21 cellular contexts compared by ENCODE assay signal in the genomic region with DNA sequence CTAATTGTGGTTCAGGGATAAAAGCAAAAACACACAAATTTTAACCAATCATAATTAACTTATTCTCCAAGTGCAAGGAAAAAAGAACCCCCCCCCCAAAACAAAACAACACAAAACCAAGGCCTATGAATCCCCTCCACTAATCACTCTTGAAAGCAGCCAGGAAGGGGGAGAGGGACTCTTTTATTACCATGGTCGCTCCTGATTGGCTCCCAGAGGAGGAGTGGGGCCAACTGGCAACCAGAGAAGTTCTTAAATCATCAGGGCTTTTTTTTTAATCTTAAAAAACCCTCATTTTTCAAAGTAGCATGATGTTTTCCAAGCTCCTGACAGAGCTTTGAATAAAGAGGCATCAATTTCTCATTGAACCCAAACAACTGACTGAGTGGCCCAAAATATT.
DNase-seq lines count a peak whose midpoint lies in the region; ATAC-seq and TF ChIP-seq lines count a peak whose summit lies in the region.
"Had no signal": no experiment of that assay in that cellular context is flagged by ENCODE, and none has a peak within 500 bp of the region (broad histone marks: within the 10 kb centered on the region; RNA-seq: fewer than 3 reads in every experiment).

No MANE protein-coding gene starts in this region.

- no peak overlapping the region for H3K4me3 Mint-ChIP-seq in nephron progenitor cell
- H3K4me3 Mint-ChIP-seq: CD4-positive, CD25-positive, alpha-beta regulatory T cell had no signal

- H3K4me1 Mint-ChIP-seq in nephron progenitor cell = peaks cover 70% of the 10 kb centered on the region
- H3K4me1 Mint-ChIP-seq: CD4-positive, CD25-positive, alpha-beta regulatory T cell had no signal

- H3K9me3 Mint-ChIP-seq in nephron progenitor cell = no peaks in the 10 kb centered on the region

- TF ChIP-seq CTCF in BE2C (IDR thresholded peaks at IDR 0.05; ENCODE audit: low read depth, low read length) (no peak), nephron progenitor cell (IDR thresholded peaks at IDR 0.05) (no peak), foreskin keratinocyte (conservative IDR thresholded peaks at IDR 0.05) (no peak)

- 26% methylated on average over 1 of the region's 1 CpG for WGBS in right cardiac atrium

- H3K4me3 ChIP-seq in BE2C (ENCODE audit: low read depth, low read length) (no peak overlapping the region), H7 (ENCODE audit: insufficient read depth, low read depth, low read length) (no peak overlapping the region), right cardiac atrium (ENCODE audit: low read length) (no peak overlapping the region)
- H3K4me3 ChIP-seq: SJCRH30 had no signal

- peaks cover 3% of the 10 kb centered on the region for H3K27me3 Mint-ChIP-seq in nephron progenitor cell (ENCODE audit: low read depth, poor library complexity)
- H3K27me3 Mint-ChIP-seq: CD4-positive, CD25-positive, alpha-beta regulatory T cell had no signal

- H3K27ac Mint-ChIP-seq in nephron progenitor cell = peak overlapping the region; percentile 53
- H3K27ac Mint-ChIP-seq: CD4-positive, CD25-positive, alpha-beta regulatory T cell had no signal

- H3K27me3 ChIP-seq in BE2C = no peaks in the 10 kb centered on the region
- no peaks in the 10 kb centered on the region for H3K27me3 ChIP-seq in H7 (ENCODE audit: control insufficient read depth, insufficient read depth, low read length)
- H3K27me3 ChIP-seq in right cardiac atrium (ENCODE audit: control insufficient read depth, insufficient read depth) = no peaks in the 10 kb centered on the region
- no peaks in the 10 kb centered on the region for H3K27me3 ChIP-seq in foreskin keratinocyte
- H3K27me3 ChIP-seq: SJCRH30 had no signal

- H3K36me3 ChIP-seq in BE2C = no peaks in the 10 kb centered on the region
- H3K36me3 ChIP-seq in H7 (replicated peaks; ENCODE audit: control insufficient read depth, insufficient read depth, low read length) = no peaks in the 10 kb centered on the region
- H3K36me3 ChIP-seq: SJCRH30 had no signal

- peaks cover 9% of the 10 kb centered on the region for H3K9me3 ChIP-seq in BE2C
- H3K9me3 ChIP-seq in right cardiac atrium (ENCODE audit: control insufficient read depth, low read length) = no peaks in the 10 kb centered on the region
- H3K9me3 ChIP-seq: SJCRH30 had no signal

- H3K36me3 Mint-ChIP-seq in nephron progenitor cell (ENCODE audit: low read depth) = peaks cover 4% of the 10 kb centered on the region
- H3K36me3 Mint-ChIP-seq: CD4-positive, CD25-positive, alpha-beta regulatory T cell had no signal

- peaks cover 13% of the 10 kb centered on the region for H3K4me1 ChIP-seq in BE2C
- peaks cover 2% of the 10 kb centered on the region for H3K4me1 ChIP-seq in right cardiac atrium (ENCODE audit: control insufficient read depth, insufficient read depth, low read length)
- no peaks in the 10 kb centered on the region for H3K4me1 ChIP-seq in foreskin keratinocyte

- ATAC-seq in right cardiac atrium (no peak), HG02571 (IDR thresholded peaks at IDR 0.05; ENCODE audit: unreplicated experiment) (no peak), foreskin keratinocyte (no peak)
- ATAC-seq: Panc1 had no signal

- intact Hi-C loops in right cardiac atrium (cut with DNase I) = no loop called here

- DNase-seq in BE2C (peak; percentile 97), H7 (peak; percentile 27), right cardiac atrium (no peak), nephron progenitor cell (no peak), foreskin keratinocyte (no peak), superior temporal gyrus (ENCODE audit: extremely low spot score) (no peak)
- DNase-seq: CD4-positive, CD25-positive, alpha-beta regulatory T cell; EL; GF-D8; IMR-90; NCI-H1105; NCI-H2081; NCI-H2171; NCI-H345; NCI-H524; NCI-H774; NK-92 treated with Interleukin-12 subunit alpha and Interleukin-12 subunit beta, amount 100 ng/mL, for 24 hours had no signal

- H3K27ac ChIP-seq in right cardiac atrium (ENCODE audit: low read length) = peak overlapping the region; percentile 72
- no peak overlapping the region for H3K27ac ChIP-seq in foreskin keratinocyte
- H3K27ac ChIP-seq: KMS-11, SJCRH30 had no signal

Comparison
In these comparisons a context has a peak if more than half of its experiments do, and no peak if none do; other contexts are left out.
1. DNase-seq: peak in BE2C (single experiment) and H7 (single experiment); none in right cardiac atrium (0 of 3), nephron progenitor cell (single experiment), foreskin keratinocyte (0 of 2) and superior temporal gyrus (single experiment).